1 cellular context compared by ENCODE assay signal in the genomic region with DNA sequence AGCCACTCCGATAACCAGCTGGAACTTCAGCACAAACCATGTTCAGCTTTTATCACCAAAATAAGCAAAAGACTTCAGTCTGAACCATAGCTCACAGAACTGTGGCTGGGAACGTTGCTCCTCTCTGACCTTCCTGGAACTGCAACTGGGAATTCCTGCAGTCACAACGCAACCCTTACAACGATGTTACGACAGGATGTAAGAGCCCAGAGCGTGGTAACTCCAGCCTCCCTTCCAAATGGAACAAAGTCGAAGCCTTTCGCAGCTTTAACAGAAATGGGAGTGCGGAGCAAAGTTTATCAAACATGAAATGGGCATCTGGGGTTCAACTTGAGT.
TF ChIP-seq lines count a peak whose summit lies in the region.

No MANE protein-coding gene starts in this region.

TF ChIP-seq in H1, 55 proteins besides CTCF, POLR2A, EP300 and RAD21 (continued from another document):
- no peak for TF ChIP-seq BCL11A (IDR thresholded peaks at IDR 0.05; ENCODE audit: low read depth in 2 of 2, low read length in 2 of 2)
- TF ChIP-seq RXRA (IDR thresholded peaks at IDR 0.05; ENCODE audit: insufficient read depth, low read depth, low read length) = no peak
